In genomic region chrX:120308959-120309872, GRCh38 we compare ENCODE assay signal across 1 cellular context.
TF ChIP-seq lines count a peak whose summit lies in the region.

No MANE protein-coding gene starts in this region.

TF ChIP-seq in HEK293, 187 proteins besides CTCF, POLR2A, EP300 and RAD21 (continued from another document and continues in another):
- TF ChIP-seq ZBTB6 (tag by site-specific recombination; IDR thresholded peaks at IDR 0.05) = 0 out of 2 replicates have a peak, but pooled peaks have one; percentile 30
- no peak for TF ChIP-seq BCL11B (tag by site-specific recombination; IDR thresholded peaks at IDR 0.05; ENCODE audit: low read depth)
- peak; percentile 43; the same call in 1 of the 2 replicates for TF ChIP-seq MZF1 (tag by site-specific recombination; IDR thresholded peaks at IDR 0.05; ENCODE audit: borderline replicate concordance)
- peak; percentile 73 for TF ChIP-seq ZBTB26 (tag by site-specific recombination; optimal IDR thresholded peaks at IDR 0.05)
- TF ChIP-seq ZNF10 (tag by site-specific recombination; IDR thresholded peaks at IDR 0.05) = no peak; the same call in 1 of the 2 replicates
- TF ChIP-seq YY2 (tag by site-specific recombination; IDR thresholded peaks at IDR 0.05) = peak; percentile 62
- TF ChIP-seq ZNF777 (tag by site-specific recombination; IDR thresholded peaks at IDR 0.05; ENCODE audit: borderline replicate concordance) = no peak
- no peak for TF ChIP-seq ZNF350 (tag by site-specific recombination; IDR thresholded peaks at IDR 0.05)
- TF ChIP-seq FEZF1 (tag by site-specific recombination; IDR thresholded peaks at IDR 0.05) = no peak
- no peak for TF ChIP-seq ZNF514 (tag by site-specific recombination; IDR thresholded peaks at IDR 0.05)
- no peak; the same call in 1 of the 2 replicates for TF ChIP-seq OVOL3 (tag by site-specific recombination; IDR thresholded peaks at IDR 0.05)
- peak; percentile 57; the same call in 1 of the 2 replicates for TF ChIP-seq ZNF416 (tag by site-specific recombination; IDR thresholded peaks at IDR 0.05)
- TF ChIP-seq ZNF624 (tag by site-specific recombination; IDR thresholded peaks at IDR 0.05) = no peak
- TF ChIP-seq ZNF266 (tag by site-specific recombination; IDR thresholded peaks at IDR 0.05; ENCODE audit: low read depth) = no peak
- 0 out of 2 replicates have a peak, but pooled peaks have one; percentile 74 for TF ChIP-seq ZFP37 (tag by site-specific recombination; IDR thresholded peaks at IDR 0.05)
- peak; percentile 99 for TF ChIP-seq PRDM1 (tag by site-specific recombination; IDR thresholded peaks at IDR 0.05)
- no peak for TF ChIP-seq KLF1 (tag by site-specific recombination; IDR thresholded peaks at IDR 0.05)
- TF ChIP-seq ZNF138 (tag by site-specific recombination; IDR thresholded peaks at IDR 0.05; ENCODE audit: borderline replicate concordance) = no peak
- peak; percentile 79; the same call in 1 of the 2 replicates for TF ChIP-seq ZNF148 (tag by site-specific recombination; IDR thresholded peaks at IDR 0.05; ENCODE audit: borderline replicate concordance)
- 0 out of 2 replicates have a peak, but pooled peaks have one; percentile 16 for TF ChIP-seq ZFHX2 (tag by site-specific recombination; conservative IDR thresholded peaks at IDR 0.05)
- 0 out of 2 replicates have a peak, but pooled peaks have one; percentile 27 for TF ChIP-seq GLIS1 (tag by site-specific recombination; IDR thresholded peaks at IDR 0.05)
- no peak for TF ChIP-seq AEBP2 (tag by site-specific recombination; IDR thresholded peaks at IDR 0.05; ENCODE audit: borderline replicate concordance)
- TF ChIP-seq PRDM6 (tag by site-specific recombination; IDR thresholded peaks at IDR 0.05) = no peak
- TF ChIP-seq ZNF140 (tag by site-specific recombination; IDR thresholded peaks at IDR 0.05) = no peak
- TF ChIP-seq ZNF704 (tag by site-specific recombination; IDR thresholded peaks at IDR 0.05) = no peak
- TF ChIP-seq MEIS1 (CRISPR knock-in tag; IDR thresholded peaks at IDR 0.05; ENCODE audit: borderline replicate concordance) = no peak
- no peak for TF ChIP-seq ZNF157 (tag by site-specific recombination; IDR thresholded peaks at IDR 0.05)
- TF ChIP-seq SALL2 (tag by site-specific recombination; IDR thresholded peaks at IDR 0.05; ENCODE audit: borderline replicate concordance) = no peak
- TF ChIP-seq ZNF658 (tag by site-specific recombination; IDR thresholded peaks at IDR 0.05) = no peak
- TF ChIP-seq ZNF580 (tag by site-specific recombination; IDR thresholded peaks at IDR 0.05) = peak; percentile 88
- peak; percentile 67; the same call in 1 of the 2 replicates for TF ChIP-seq ZNF664 (tag by site-specific recombination; IDR thresholded peaks at IDR 0.05)
- peak; percentile 58; the same call in 1 of the 2 replicates for TF ChIP-seq TSHZ1 (tag by site-specific recombination; IDR thresholded peaks at IDR 0.05; ENCODE audit: borderline replicate concordance)
- no peak for TF ChIP-seq ZNF221 (tag by site-specific recombination; IDR thresholded peaks at IDR 0.05; ENCODE audit: borderline replicate concordance)
- TF ChIP-seq ZBTB10 (tag by site-specific recombination; IDR thresholded peaks at IDR 0.05) = peak; percentile 79
- no peak for TF ChIP-seq BCL11A (tag by site-specific recombination; IDR thresholded peaks at IDR 0.05; ENCODE audit: low read depth)
- peak; percentile 78; the same call in 1 of the 2 replicates for TF ChIP-seq ZNF501 (tag by site-specific recombination; IDR thresholded peaks at IDR 0.05)
- peak; percentile 78; the same call in 1 of the 2 replicates for TF ChIP-seq ZNF19 (tag by site-specific recombination; IDR thresholded peaks at IDR 0.05; ENCODE audit: low read depth)
- peak; percentile 84; the same call in 1 of the 2 replicates for TF ChIP-seq GLI4 (tag by site-specific recombination; IDR thresholded peaks at IDR 0.05)
- TF ChIP-seq ZNF184 (tag by site-specific recombination; IDR thresholded peaks at IDR 0.05) = no peak
- TF ChIP-seq ZNF133 (tag by site-specific recombination; IDR thresholded peaks at IDR 0.05) = peak; percentile 32; the same call in 1 of the 2 replicates
- no peak for TF ChIP-seq ZNF112 (tag by site-specific recombination; IDR thresholded peaks at IDR 0.05)
- no peak for TF ChIP-seq SETDB1 (IDR thresholded peaks at IDR 0.05; ENCODE audit: insufficient read length, low read length)
- TF ChIP-seq TCF7L2 (IDR thresholded peaks at IDR 0.05; ENCODE audit: borderline replicate concordance, low read depth, low read length) = no peak
- peak; percentile 40; the same call in 1 of the 2 replicates for TF ChIP-seq ZIC2 (tag by site-specific recombination; IDR thresholded peaks at IDR 0.05)
- TF ChIP-seq ZNF768 (tag by site-specific recombination; IDR thresholded peaks at IDR 0.05) = peak; percentile 52; the same call in 1 of the 2 replicates
- TF ChIP-seq ZFP41 (tag by site-specific recombination; IDR thresholded peaks at IDR 0.05; ENCODE audit: borderline replicate concordance) = no peak
- no peak for TF ChIP-seq ZNF175 (tag by site-specific recombination; IDR thresholded peaks at IDR 0.05)
- peak; percentile 80 for TF ChIP-seq ZBTB20 (tag by site-specific recombination; IDR thresholded peaks at IDR 0.05)
- peak; percentile 50 for TF ChIP-seq EGR2 (tag by site-specific recombination; IDR thresholded peaks at IDR 0.05; ENCODE audit: low read depth)
